In genomic region chr5:41510176-41510831, GRCh38 we compare ENCODE assay signal across 8 cellular contexts. TPM values are rescaled to one million over a fixed set of nuclear protein-coding genes. Genes with fewer than 3 reads are reported as not detected.
A peak's percentile ranks its signal among the peaks of the same experiment; 100 is the strongest.
DNase-seq lines count a peak whose midpoint lies in the region; ATAC-seq and TF ChIP-seq lines count a peak whose summit lies in the region.

Gene PLCXD3, minus strand, starts transcription at chr5:41510601. Its CDS starts 75 bp downstream, at chr5:41510526.

- H3K9me3 Mint-ChIP-seq in WTC11, result no peaks in the 10 kb centered on the region
- no peaks in the 10 kb centered on the region for H3K9me3 Mint-ChIP-seq in stimulated activated effector memory CD8-positive, alpha-beta T cell treated with anti-CD3 and anti-CD28 coated beads, Interleukin-12 subunit alpha, Interleukin-12 subunit beta, amount 100 ng/mL, for 72 hours

- H3K27ac ChIP-seq in skin epidermis, result no peak within 1 kb of the TSS

- DNase-seq in MG63 (peak; percentile 14), WTC11 (ENCODE audit: low spot score) (peak; percentile 36), HK-2 (ENCODE audit: unreplicated experiment) (no peak)
- DNase-seq in activated CD4-positive, CD25-positive, alpha-beta regulatory T cell (lab: John Stamatoyannopoulos, UW), result no peak
- no peak for DNase-seq in stimulated activated effector memory CD8-positive, alpha-beta T cell treated with anti-CD3 and anti-CD28 coated beads, Interleukin-12 subunit alpha, Interleukin-12 subunit beta, amount 100 ng/mL, for 72 hours (ENCODE audit: low spot score in 2 of 2)

- POLR2A ChIA-PET in WTC11 (lab: Charles Lee), result no interaction called here

- ATAC-seq in WTC11 (peak; percentile 76), GM18511 (IDR thresholded peaks at IDR 0.05; ENCODE audit: unreplicated experiment) (no peak)
- no peak for ATAC-seq in stimulated activated effector memory CD8-positive, alpha-beta T cell treated with anti-CD3 and anti-CD28 coated beads, Interleukin-12 subunit alpha, Interleukin-12 subunit beta, amount 100 ng/mL, for 72 hours

- H3K4me3 ChIP-seq in MG63 (peak within 1 kb of the TSS; percentile 23), iPS-15b (ENCODE audit: low read depth, low read length) (peak within 1 kb of the TSS; percentile 77), skin epidermis (peak within 1 kb of the TSS in 5 of 7 experiments; percentile 4 to 26 (median 16))

- peaks cover 4% of the 10 kb centered on the region for H3K4me1 ChIP-seq in iPS-15b (ENCODE audit: control insufficient read depth, insufficient read depth, low read length)

- CTCF ChIA-PET in WTC11 (lab: Charles Lee), result interaction anchor here (0.6 to 3.5 kb wide), 7 partner anchors 14 to 605 kb away, joined by 3 to 18 read pairs (median 7); no protein-coding TSS in a partner anchor

- no peak within 1 kb of the TSS for H3K9ac ChIP-seq in iPS-15b (ENCODE audit: low read depth, low read length)

- peak within 1 kb of the TSS; percentile 76 for H3K4me3 Mint-ChIP-seq in WTC11
- H3K4me3 Mint-ChIP-seq in stimulated activated effector memory CD8-positive, alpha-beta T cell treated with anti-CD3 and anti-CD28 coated beads, Interleukin-12 subunit alpha, Interleukin-12 subunit beta, amount 100 ng/mL, for 72 hours, result no peak within 1 kb of the TSS

- no peak within 1 kb of the TSS for H3K27ac Mint-ChIP-seq in WTC11
- H3K27ac Mint-ChIP-seq in stimulated activated effector memory CD8-positive, alpha-beta T cell treated with anti-CD3 and anti-CD28 coated beads, Interleukin-12 subunit alpha, Interleukin-12 subunit beta, amount 100 ng/mL, for 72 hours, result no peak within 1 kb of the TSS

- peaks cover 39% of the 10 kb centered on the region for H3K27me3 Mint-ChIP-seq in WTC11 (ENCODE audit: low read depth)

- no peak for TF ChIP-seq CTCF in WTC11 (IDR thresholded peaks at IDR 0.05)

- H3K9me3 ChIP-seq in MG63 (no peaks in the 10 kb centered on the region), iPS-15b (ENCODE audit: control insufficient read depth, insufficient read depth, low read length) (no peaks in the 10 kb centered on the region)

- H3K4me1 Mint-ChIP-seq in WTC11, result peaks cover 25% of the 10 kb centered on the region
- no peaks in the 10 kb centered on the region for H3K4me1 Mint-ChIP-seq in stimulated activated effector memory CD8-positive, alpha-beta T cell treated with anti-CD3 and anti-CD28 coated beads, Interleukin-12 subunit alpha, Interleukin-12 subunit beta, amount 100 ng/mL, for 72 hours

- H3K36me3 ChIP-seq in MG63 (no peaks in the 10 kb centered on the region), iPS-15b (ENCODE audit: control insufficient read depth, insufficient read depth, low read length) (no peaks in the 10 kb centered on the region)

- H3K27me3 ChIP-seq in MG63, result peaks cover 7% of the 10 kb centered on the region; the same call in 1 of the 2 replicates
- peaks cover 38% of the 10 kb centered on the region for H3K27me3 ChIP-seq in iPS-15b (ENCODE audit: control insufficient read depth, insufficient read depth, low read length)

- no peaks in the 10 kb centered on the region for H3K36me3 Mint-ChIP-seq in WTC11
- no peaks in the 10 kb centered on the region for H3K36me3 Mint-ChIP-seq in stimulated activated effector memory CD8-positive, alpha-beta T cell treated with anti-CD3 and anti-CD28 coated beads, Interleukin-12 subunit alpha, Interleukin-12 subunit beta, amount 100 ng/mL, for 72 hours

TF ChIP-seq in WTC11, 78 proteins besides CTCF, POLR2A, EP300 and RAD21 (continues in another document):
- no peak for TF ChIP-seq SOX15 (CRISPR knock-in tag; IDR thresholded peaks at IDR 0.05)
- TF ChIP-seq ZNF219 (CRISPR knock-in tag; IDR thresholded peaks at IDR 0.05; ENCODE audit: borderline replicate concordance), result peak; percentile 59; the same call in 1 of the 2 replicates
- TF ChIP-seq ZNF423 (CRISPR knock-in tag; IDR thresholded peaks at IDR 0.05), result no peak
- no peak for TF ChIP-seq JUN (CRISPR knock-in tag; IDR thresholded peaks at IDR 0.05)
- TF ChIP-seq HMGA2 (CRISPR knock-in tag; IDR thresholded peaks at IDR 0.05), result no peak
- 0 out of 2 replicates have a peak, but pooled peaks have one; percentile 13 for TF ChIP-seq TEAD1 (CRISPR knock-in tag; IDR thresholded peaks at IDR 0.05)
- TF ChIP-seq ARID4B (CRISPR knock-in tag; IDR thresholded peaks at IDR 0.05; ENCODE audit: borderline replicate concordance), result peak; percentile 31; the same call in 1 of the 2 replicates
- no peak for TF ChIP-seq ZSCAN18 (CRISPR knock-in tag; IDR thresholded peaks at IDR 0.05)
- TF ChIP-seq MAX (CRISPR knock-in tag; IDR thresholded peaks at IDR 0.05), result peak; percentile 76
- TF ChIP-seq TCF7 (CRISPR knock-in tag; IDR thresholded peaks at IDR 0.05; ENCODE audit: low read depth), result no peak
- TF ChIP-seq FOXP1 (CRISPR knock-in tag; IDR thresholded peaks at IDR 0.05; ENCODE audit: borderline replicate concordance), result peak; percentile 77; the same call in 1 of the 2 replicates
- TF ChIP-seq CDX4 (CRISPR knock-in tag; IDR thresholded peaks at IDR 0.05; ENCODE audit: borderline replicate concordance), result no peak
- TF ChIP-seq E2F1 (CRISPR knock-in tag; IDR thresholded peaks at IDR 0.05), result no peak
- TF ChIP-seq ETV6 (CRISPR knock-in tag; IDR thresholded peaks at IDR 0.05), result no peak
- TF ChIP-seq ZNF138 (CRISPR knock-in tag; conservative IDR thresholded peaks at IDR 0.05), result no peak
- peak; percentile 20; the same call in 1 of the 2 replicates for TF ChIP-seq USF1 (CRISPR knock-in tag; IDR thresholded peaks at IDR 0.05)
- peak; percentile 31; the same call in 1 of the 2 replicates for TF ChIP-seq FOXK1 (CRISPR knock-in tag; IDR thresholded peaks at IDR 0.05)

RNA-seq across cellular contexts. Expression of gene PLCXD3, which starts in this region (rescaled TPM):
- total RNA-seq in MG63 (2014; rRNA removed; shearing (Covaris generic); ENCODE audit: low replicate concordance), result not detected in 2 replicates
- 0.04 to 0.07 TPM (median 0.07 TPM) in 3 replicates for total RNA-seq in WTC11 (2021)

Comparison
In these comparisons a context has a peak if more than half of its experiments do, and no peak if none do; other contexts are left out.
1. Peak in DNase-seq and H3K4me3 ChIP-seq in MG63; RNA of the gene not detected or under 1 TPM.
2. Peak in DNase-seq and ATAC-seq in WTC11; RNA of the gene not detected or under 1 TPM.
3. H3K4me3 ChIP-seq: peak in every context shown above with its lines; median percentile 77 in iPS-15b; 23 in MG63; 16 in skin epidermis.